Comparison of ENCODE assay signal across 1 cellular context in the genomic region with DNA sequence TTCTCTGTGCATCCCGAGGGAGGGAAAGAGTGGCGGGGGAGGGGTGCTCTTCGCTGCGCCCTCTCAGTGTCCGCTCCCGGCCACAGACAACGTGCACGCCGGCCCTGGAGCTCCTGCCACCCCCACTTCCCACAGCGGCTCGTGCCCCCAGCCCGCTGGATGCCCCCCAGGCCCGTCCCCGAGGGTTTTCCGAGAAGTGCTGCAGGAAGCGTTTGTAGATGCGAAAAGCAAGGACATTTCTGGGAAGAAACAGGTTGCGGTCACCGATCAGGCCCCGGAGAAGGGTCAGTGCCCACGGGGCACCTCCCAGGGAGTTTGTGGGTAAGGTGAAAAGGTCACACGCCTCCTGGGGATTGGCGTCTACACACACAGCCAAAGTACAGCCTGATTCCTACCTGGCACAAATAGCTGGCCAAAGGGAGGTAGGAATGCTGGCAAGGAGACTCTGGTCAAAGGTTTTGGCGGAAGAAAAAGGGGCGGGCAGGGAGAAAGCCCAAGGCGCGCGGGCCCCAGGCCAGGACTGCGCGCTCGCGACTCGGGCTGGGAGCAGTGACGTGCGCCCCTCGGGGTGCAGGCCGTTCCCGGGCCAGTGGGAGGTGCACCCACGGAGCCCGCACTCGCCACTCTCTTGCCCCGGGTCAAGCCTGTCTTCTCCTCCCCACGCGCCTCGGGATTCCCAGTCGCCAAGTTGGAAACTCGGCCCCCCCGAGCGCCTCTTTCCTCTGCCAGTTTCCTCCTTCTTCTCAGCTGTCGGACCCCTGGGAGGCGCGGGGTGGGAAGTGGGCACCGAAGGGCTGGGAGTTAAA.
A peak's percentile ranks its signal among the peaks of the same experiment; 100 is the strongest.
TF ChIP-seq lines count a peak whose summit lies in the region.

No MANE protein-coding gene starts in this region.

TF ChIP-seq in GM23338, 12 proteins besides CTCF, POLR2A, EP300 and RAD21 (continued from another document):
- TF ChIP-seq, protein P1, sequence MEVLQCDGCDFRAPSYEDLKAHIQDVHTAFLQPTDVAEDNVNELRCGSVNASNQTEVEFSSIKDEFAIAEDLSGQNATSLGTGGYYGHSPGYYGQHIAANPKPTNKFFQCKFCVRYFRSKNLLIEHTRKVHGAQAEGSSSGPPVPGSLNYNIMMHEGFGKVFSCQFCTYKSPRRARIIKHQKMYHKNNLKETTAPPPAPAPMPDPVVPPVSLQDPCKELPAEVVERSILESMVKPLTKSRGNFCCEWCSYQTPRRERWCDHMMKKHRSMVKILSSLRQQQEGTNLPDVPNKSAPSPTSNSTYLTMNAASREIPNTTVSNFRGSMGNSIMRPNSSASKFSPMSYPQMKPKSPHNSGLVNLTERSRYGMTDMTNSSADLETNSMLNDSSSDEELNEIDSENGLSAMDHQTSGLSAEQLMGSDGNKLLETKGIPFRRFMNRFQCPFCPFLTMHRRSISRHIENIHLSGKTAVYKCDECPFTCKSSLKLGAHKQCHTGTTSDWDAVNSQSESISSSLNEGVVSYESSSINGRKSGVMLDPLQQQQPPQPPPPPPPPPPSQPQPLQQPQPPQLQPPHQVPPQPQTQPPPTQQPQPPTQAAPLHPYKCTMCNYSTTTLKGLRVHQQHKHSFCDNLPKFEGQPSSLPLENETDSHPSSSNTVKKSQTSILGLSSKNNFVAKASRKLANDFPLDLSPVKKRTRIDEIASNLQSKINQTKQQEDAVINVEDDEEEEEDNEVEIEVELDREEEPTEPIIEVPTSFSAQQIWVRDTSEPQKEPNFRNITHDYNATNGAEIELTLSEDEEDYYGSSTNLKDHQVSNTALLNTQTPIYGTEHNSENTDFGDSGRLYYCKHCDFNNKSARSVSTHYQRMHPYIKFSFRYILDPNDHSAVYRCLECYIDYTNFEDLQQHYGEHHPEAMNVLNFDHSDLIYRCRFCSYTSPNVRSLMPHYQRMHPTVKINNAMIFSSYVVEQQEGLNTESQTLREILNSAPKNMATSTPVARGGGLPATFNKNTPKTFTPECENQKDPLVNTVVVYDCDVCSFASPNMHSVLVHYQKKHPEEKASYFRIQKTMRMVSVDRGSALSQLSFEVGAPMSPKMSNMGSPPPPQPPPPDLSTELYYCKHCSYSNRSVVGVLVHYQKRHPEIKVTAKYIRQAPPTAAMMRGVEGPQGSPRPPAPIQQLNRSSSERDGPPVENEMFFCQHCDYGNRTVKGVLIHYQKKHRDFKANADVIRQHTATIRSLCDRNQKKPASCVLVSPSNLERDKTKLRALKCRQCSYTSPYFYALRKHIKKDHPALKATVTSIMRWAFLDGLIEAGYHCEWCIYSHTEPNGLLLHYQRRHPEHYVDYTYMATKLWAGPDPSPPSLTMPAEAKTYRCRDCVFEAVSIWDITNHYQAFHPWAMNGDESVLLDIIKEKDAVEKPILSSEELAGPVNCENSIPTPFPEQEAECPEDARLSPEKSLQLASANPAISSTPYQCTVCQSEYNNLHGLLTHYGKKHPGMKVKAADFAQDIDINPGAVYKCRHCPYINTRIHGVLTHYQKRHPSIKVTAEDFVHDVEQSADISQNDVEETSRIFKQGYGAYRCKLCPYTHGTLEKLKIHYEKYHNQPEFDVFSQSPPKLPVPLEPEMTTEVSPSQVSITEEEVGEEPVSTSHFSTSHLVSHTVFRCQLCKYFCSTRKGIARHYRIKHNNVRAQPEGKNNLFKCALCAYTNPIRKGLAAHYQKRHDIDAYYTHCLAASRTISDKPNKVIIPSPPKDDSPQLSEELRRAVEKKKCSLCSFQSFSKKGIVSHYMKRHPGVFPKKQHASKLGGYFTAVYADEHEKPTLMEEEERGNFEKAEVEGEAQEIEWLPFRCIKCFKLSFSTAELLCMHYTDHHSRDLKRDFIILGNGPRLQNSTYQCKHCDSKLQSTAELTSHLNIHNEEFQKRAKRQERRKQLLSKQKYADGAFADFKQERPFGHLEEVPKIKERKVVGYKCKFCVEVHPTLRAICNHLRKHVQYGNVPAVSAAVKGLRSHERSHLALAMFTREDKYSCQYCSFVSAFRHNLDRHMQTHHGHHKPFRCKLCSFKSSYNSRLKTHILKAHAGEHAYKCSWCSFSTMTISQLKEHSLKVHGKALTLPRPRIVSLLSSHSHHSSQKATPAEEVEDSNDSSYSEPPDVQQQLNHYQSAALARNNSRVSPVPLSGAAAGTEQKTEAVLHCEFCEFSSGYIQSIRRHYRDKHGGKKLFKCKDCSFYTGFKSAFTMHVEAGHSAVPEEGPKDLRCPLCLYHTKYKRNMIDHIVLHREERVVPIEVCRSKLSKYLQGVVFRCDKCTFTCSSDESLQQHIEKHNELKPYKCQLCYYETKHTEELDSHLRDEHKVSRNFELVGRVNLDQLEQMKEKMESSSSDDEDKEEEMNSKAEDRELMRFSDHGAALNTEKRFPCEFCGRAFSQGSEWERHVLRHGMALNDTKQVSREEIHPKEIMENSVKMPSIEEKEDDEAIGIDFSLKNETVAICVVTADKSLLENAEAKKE (CRISPR knock-in tag; IDR thresholded peaks at IDR 0.05) = no peak
- 0 out of 2 replicates have a peak, but pooled peaks have one; percentile 37 for TF ChIP-seq CREB1 (CRISPR knock-in tag; IDR thresholded peaks at IDR 0.05; ENCODE audit: low read depth)
- no peak for TF ChIP-seq JUNB (IDR thresholded peaks at IDR 0.05; ENCODE audit: unreplicated experiment)
- TF ChIP-seq, protein P2, sequence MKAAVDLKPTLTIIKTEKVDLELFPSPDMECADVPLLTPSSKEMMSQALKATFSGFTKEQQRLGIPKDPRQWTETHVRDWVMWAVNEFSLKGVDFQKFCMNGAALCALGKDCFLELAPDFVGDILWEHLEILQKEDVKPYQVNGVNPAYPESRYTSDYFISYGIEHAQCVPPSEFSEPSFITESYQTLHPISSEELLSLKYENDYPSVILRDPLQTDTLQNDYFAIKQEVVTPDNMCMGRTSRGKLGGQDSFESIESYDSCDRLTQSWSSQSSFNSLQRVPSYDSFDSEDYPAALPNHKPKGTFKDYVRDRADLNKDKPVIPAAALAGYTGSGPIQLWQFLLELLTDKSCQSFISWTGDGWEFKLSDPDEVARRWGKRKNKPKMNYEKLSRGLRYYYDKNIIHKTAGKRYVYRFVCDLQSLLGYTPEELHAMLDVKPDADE (IDR thresholded peaks at IDR 0.05) = no peak
- TF ChIP-seq, protein P3, sequence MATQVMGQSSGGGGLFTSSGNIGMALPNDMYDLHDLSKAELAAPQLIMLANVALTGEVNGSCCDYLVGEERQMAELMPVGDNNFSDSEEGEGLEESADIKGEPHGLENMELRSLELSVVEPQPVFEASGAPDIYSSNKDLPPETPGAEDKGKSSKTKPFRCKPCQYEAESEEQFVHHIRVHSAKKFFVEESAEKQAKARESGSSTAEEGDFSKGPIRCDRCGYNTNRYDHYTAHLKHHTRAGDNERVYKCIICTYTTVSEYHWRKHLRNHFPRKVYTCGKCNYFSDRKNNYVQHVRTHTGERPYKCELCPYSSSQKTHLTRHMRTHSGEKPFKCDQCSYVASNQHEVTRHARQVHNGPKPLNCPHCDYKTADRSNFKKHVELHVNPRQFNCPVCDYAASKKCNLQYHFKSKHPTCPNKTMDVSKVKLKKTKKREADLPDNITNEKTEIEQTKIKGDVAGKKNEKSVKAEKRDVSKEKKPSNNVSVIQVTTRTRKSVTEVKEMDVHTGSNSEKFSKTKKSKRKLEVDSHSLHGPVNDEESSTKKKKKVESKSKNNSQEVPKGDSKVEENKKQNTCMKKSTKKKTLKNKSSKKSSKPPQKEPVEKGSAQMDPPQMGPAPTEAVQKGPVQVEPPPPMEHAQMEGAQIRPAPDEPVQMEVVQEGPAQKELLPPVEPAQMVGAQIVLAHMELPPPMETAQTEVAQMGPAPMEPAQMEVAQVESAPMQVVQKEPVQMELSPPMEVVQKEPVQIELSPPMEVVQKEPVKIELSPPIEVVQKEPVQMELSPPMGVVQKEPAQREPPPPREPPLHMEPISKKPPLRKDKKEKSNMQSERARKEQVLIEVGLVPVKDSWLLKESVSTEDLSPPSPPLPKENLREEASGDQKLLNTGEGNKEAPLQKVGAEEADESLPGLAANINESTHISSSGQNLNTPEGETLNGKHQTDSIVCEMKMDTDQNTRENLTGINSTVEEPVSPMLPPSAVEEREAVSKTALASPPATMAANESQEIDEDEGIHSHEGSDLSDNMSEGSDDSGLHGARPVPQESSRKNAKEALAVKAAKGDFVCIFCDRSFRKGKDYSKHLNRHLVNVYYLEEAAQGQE (IDR thresholded peaks at IDR 0.05; ENCODE audit: unreplicated experiment) = no peak
- TF ChIP-seq POLR2AphosphoS5 (IDR thresholded peaks at IDR 0.05; ENCODE audit: low read depth) = no peak
- no peak for TF ChIP-seq EZH2phosphoT487 (IDR thresholded peaks at IDR 0.05; ENCODE audit: unreplicated experiment)
